ENCODE assay signal across 1 cellular context in genomic region chr2:28751102-28751955, GRCh38.
A peak's percentile ranks its signal among the peaks of the same experiment; 100 is the strongest.
TF ChIP-seq lines count a peak whose summit lies in the region.

Gene PPP1CB (plus strand): TSS chr2:28751830. CDS start chr2:28752125, 295 bp downstream.

TF ChIP-seq in WTC11, 78 proteins besides CTCF, POLR2A, EP300 and RAD21 (continued from another document):
- TF ChIP-seq, protein P1, sequence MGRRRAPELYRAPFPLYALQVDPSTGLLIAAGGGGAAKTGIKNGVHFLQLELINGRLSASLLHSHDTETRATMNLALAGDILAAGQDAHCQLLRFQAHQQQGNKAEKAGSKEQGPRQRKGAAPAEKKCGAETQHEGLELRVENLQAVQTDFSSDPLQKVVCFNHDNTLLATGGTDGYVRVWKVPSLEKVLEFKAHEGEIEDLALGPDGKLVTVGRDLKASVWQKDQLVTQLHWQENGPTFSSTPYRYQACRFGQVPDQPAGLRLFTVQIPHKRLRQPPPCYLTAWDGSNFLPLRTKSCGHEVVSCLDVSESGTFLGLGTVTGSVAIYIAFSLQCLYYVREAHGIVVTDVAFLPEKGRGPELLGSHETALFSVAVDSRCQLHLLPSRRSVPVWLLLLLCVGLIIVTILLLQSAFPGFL (CRISPR knock-in tag; IDR thresholded peaks at IDR 0.05; ENCODE audit: borderline replicate concordance) = no peak
- TF ChIP-seq, protein P2, sequence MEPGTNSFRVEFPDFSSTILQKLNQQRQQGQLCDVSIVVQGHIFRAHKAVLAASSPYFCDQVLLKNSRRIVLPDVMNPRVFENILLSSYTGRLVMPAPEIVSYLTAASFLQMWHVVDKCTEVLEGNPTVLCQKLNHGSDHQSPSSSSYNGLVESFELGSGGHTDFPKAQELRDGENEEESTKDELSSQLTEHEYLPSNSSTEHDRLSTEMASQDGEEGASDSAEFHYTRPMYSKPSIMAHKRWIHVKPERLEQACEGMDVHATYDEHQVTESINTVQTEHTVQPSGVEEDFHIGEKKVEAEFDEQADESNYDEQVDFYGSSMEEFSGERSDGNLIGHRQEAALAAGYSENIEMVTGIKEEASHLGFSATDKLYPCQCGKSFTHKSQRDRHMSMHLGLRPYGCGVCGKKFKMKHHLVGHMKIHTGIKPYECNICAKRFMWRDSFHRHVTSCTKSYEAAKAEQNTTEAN (CRISPR knock-in tag; IDR thresholded peaks at IDR 0.05) = 0 out of 2 replicates have a peak, but pooled peaks have one; percentile 39
- TF ChIP-seq SMAD3 (CRISPR knock-in tag; IDR thresholded peaks at IDR 0.05; ENCODE audit: borderline replicate concordance) = no peak
- peak; percentile 48; the same call in 1 of the 2 replicates for TF ChIP-seq PRDM15 (CRISPR knock-in tag; IDR thresholded peaks at IDR 0.05)
- peak; percentile 67 for TF ChIP-seq GABPB1 (CRISPR knock-in tag; IDR thresholded peaks at IDR 0.05)
- TF ChIP-seq OVOL2 (CRISPR knock-in tag; IDR thresholded peaks at IDR 0.05; ENCODE audit: borderline replicate concordance) = no peak
- TF ChIP-seq ATF3 (CRISPR knock-in tag; conservative IDR thresholded peaks at IDR 0.05) = no peak
- peak; percentile 65; the same call in 1 of the 2 replicates for TF ChIP-seq ZNF423 (CRISPR knock-in tag; IDR thresholded peaks at IDR 0.05)
- 0 out of 2 replicates have a peak, but pooled peaks have one; percentile 4 for TF ChIP-seq ELF4 (CRISPR knock-in tag; IDR thresholded peaks at IDR 0.05; ENCODE audit: low read depth)
- TF ChIP-seq FOXK1 (CRISPR knock-in tag; IDR thresholded peaks at IDR 0.05) = peak; percentile 64; the same call in 1 of the 2 replicates
- no peak for TF ChIP-seq ZNF317 (CRISPR knock-in tag; IDR thresholded peaks at IDR 0.05; ENCODE audit: borderline replicate concordance, low read depth)
- TF ChIP-seq ZNF121 (CRISPR knock-in tag; IDR thresholded peaks at IDR 0.05) = no peak
- no peak for TF ChIP-seq GTF2I (CRISPR knock-in tag; conservative IDR thresholded peaks at IDR 0.05)
- peak; percentile 92; the same call in 1 of the 2 replicates for TF ChIP-seq ZNF219 (CRISPR knock-in tag; IDR thresholded peaks at IDR 0.05; ENCODE audit: borderline replicate concordance)
- no peak for TF ChIP-seq FOXJ3 (CRISPR knock-in tag; IDR thresholded peaks at IDR 0.05; ENCODE audit: borderline replicate concordance)
- no peak for TF ChIP-seq NR2C2 (CRISPR knock-in tag; IDR thresholded peaks at IDR 0.05)
- no peak for TF ChIP-seq TCF7 (CRISPR knock-in tag; IDR thresholded peaks at IDR 0.05; ENCODE audit: low read depth)
- TF ChIP-seq, protein P3, sequence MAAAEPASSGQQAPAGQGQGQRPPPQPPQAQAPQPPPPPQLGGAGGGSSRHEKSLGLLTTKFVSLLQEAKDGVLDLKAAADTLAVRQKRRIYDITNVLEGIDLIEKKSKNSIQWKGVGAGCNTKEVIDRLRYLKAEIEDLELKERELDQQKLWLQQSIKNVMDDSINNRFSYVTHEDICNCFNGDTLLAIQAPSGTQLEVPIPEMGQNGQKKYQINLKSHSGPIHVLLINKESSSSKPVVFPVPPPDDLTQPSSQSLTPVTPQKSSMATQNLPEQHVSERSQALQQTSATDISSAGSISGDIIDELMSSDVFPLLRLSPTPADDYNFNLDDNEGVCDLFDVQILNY (CRISPR knock-in tag; IDR thresholded peaks at IDR 0.05) = peak; percentile 59; the same call in 1 of the 2 replicates
- TF ChIP-seq, protein P4, sequence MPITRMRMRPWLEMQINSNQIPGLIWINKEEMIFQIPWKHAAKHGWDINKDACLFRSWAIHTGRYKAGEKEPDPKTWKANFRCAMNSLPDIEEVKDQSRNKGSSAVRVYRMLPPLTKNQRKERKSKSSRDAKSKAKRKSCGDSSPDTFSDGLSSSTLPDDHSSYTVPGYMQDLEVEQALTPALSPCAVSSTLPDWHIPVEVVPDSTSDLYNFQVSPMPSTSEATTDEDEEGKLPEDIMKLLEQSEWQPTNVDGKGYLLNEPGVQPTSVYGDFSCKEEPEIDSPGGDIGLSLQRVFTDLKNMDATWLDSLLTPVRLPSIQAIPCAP (CRISPR knock-in tag; IDR thresholded peaks at IDR 0.05) = peak; percentile 75; the same call in 1 of the 2 replicates
- peak; percentile 51; the same call in 1 of the 2 replicates for TF ChIP-seq ETV6 (CRISPR knock-in tag; IDR thresholded peaks at IDR 0.05)
- TF ChIP-seq, protein P5, sequence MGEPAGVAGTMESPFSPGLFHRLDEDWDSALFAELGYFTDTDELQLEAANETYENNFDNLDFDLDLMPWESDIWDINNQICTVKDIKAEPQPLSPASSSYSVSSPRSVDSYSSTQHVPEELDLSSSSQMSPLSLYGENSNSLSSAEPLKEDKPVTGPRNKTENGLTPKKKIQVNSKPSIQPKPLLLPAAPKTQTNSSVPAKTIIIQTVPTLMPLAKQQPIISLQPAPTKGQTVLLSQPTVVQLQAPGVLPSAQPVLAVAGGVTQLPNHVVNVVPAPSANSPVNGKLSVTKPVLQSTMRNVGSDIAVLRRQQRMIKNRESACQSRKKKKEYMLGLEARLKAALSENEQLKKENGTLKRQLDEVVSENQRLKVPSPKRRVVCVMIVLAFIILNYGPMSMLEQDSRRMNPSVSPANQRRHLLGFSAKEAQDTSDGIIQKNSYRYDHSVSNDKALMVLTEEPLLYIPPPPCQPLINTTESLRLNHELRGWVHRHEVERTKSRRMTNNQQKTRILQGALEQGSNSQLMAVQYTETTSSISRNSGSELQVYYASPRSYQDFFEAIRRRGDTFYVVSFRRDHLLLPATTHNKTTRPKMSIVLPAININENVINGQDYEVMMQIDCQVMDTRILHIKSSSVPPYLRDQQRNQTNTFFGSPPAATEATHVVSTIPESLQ (CRISPR knock-in tag; IDR thresholded peaks at IDR 0.05) = no peak
- TF ChIP-seq, protein P6, sequence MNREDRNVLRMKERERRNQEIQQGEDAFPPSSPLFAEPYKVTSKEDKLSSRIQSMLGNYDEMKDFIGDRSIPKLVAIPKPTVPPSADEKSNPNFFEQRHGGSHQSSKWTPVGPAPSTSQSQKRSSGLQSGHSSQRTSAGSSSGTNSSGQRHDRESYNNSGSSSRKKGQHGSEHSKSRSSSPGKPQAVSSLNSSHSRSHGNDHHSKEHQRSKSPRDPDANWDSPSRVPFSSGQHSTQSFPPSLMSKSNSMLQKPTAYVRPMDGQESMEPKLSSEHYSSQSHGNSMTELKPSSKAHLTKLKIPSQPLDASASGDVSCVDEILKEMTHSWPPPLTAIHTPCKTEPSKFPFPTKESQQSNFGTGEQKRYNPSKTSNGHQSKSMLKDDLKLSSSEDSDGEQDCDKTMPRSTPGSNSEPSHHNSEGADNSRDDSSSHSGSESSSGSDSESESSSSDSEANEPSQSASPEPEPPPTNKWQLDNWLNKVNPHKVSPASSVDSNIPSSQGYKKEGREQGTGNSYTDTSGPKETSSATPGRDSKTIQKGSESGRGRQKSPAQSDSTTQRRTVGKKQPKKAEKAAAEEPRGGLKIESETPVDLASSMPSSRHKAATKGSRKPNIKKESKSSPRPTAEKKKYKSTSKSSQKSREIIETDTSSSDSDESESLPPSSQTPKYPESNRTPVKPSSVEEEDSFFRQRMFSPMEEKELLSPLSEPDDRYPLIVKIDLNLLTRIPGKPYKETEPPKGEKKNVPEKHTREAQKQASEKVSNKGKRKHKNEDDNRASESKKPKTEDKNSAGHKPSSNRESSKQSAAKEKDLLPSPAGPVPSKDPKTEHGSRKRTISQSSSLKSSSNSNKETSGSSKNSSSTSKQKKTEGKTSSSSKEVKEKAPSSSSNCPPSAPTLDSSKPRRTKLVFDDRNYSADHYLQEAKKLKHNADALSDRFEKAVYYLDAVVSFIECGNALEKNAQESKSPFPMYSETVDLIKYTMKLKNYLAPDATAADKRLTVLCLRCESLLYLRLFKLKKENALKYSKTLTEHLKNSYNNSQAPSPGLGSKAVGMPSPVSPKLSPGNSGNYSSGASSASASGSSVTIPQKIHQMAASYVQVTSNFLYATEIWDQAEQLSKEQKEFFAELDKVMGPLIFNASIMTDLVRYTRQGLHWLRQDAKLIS (CRISPR knock-in tag; IDR thresholded peaks at IDR 0.05; ENCODE audit: borderline replicate concordance) = no peak
